12 cellular contexts compared by ENCODE assay signal in the genomic region with DNA sequence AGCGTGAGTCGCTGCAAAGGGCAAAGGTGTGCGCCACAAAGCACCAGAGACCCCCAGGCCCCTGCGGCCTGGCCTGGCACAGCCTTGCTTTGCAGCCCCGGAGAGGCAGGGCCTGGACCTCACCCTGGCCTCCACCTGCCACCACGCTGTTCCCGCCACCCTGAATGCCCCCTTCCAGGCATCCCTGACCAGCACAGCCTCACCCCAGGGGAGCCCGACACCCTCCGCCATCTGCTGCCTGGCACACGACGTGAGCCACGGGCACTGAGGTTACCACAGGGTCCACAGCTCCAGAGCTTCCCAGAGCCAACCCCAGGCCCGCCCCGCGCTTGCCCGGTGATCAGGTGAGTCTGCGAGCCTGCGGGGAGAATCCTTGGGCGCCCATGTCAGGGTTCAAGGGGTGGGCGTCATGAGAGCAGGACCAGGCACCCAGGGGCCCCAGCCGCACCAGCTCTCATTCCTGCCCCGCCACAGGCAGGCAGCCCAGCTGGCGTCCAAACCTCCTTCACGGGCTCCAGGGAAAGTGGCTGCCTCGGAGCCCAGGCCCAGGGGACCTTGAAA.
DNase-seq lines count a peak whose midpoint lies in the region; ATAC-seq and TF ChIP-seq lines count a peak whose summit lies in the region.
"Had no signal": no experiment of that assay in that cellular context is flagged by ENCODE, and none has a peak within 500 bp of the region (broad histone marks: within the 10 kb centered on the region; RNA-seq: fewer than 3 reads in every experiment).

No MANE protein-coding gene starts in this region.

- peaks cover 53% of the 10 kb centered on the region for H3K79me2 ChIP-seq in OCI-LY7 (ENCODE audit: insufficient read depth, low read depth, low read length)
- H3K79me2 ChIP-seq: hepatocyte had no signal

- POLR2A ChIA-PET in OCI-LY7 (lab: Charles Lee): interaction anchor here (0.7 to 1.2 kb wide), 2 partner anchors 12 to 598 kb away, joined by 3 to 6 read pairs; no protein-coding TSS in a partner anchor

- H3K36me3 ChIP-seq in OCI-LY7 (ENCODE audit: insufficient read depth, low read length): peaks cover 48% of the 10 kb centered on the region

- BruUV-seq in OCI-LY7 (replicated peaks; lab: Mats Ljungman, UMichigan): no TSS peak

- DNase-seq in T-helper 1 cell (no peak), OCI-LY7 (ENCODE audit: low spot score) (no peak), left ventricle myocardium superior (peak; percentile 25), NCI-H2081 treated with DMSO at 0.1 percent for 48 hours (lab: John Stamatoyannopoulos, UW) (no peak), endothelial cell (ENCODE audit: low spot score) (no peak)
- no peak for DNase-seq in stimulated activated naive CD8-positive, alpha-beta T cell treated with anti-CD3 and anti-CD28 coated beads, Interleukin-15, amount 100 ng/mL, for 72 hours
- DNase-seq: 8988T, cortex of kidney, SHP77 treated with DMSO at 0.1 percent for 48 hours had no signal

- CTCF ChIA-PET in OCI-LY7 (lab: Charles Lee; ENCODE audit: unreplicated experiment): no interaction called here

- H3K27me3 Mint-ChIP-seq in T-helper 1 cell treated with Interleukin-12 subunit alpha and Interleukin-12 subunit beta and Interleukin-4 antibody, amounts not matched to agents 30 μg/mL and 1 μg/mL, for 36 hours (ENCODE audit: low read depth): no peaks in the 10 kb centered on the region
- H3K27me3 Mint-ChIP-seq in stimulated activated naive CD8-positive, alpha-beta T cell treated with anti-CD3 and anti-CD28 coated beads, Interleukin-15, amount 100 ng/mL, for 72 hours: no peaks in the 10 kb centered on the region
- H3K27me3 Mint-ChIP-seq in endothelial cell (ENCODE audit: unreplicated experiment): peaks cover 3% of the 10 kb centered on the region

- peaks cover 20% of the 10 kb centered on the region for H3K4me1 ChIP-seq in OCI-LY7 (ENCODE audit: insufficient read depth, low read length, poor library complexity, severe bottlenecking)

- ATAC-seq in left ventricle myocardium superior: no peak
- ATAC-seq in stimulated activated naive CD8-positive, alpha-beta T cell treated with anti-CD3 and anti-CD28 coated beads, Interleukin-15, amount 100 ng/mL, for 72 hours: no peak
- ATAC-seq in HG03457 (IDR thresholded peaks at IDR 0.05; ENCODE audit: unreplicated experiment): no peak

- no peaks in the 10 kb centered on the region for H3K9me2 ChIP-seq in OCI-LY7 (ENCODE audit: insufficient read depth, low read length)

- TF ChIP-seq CTCF in OCI-LY7 (conservative IDR thresholded peaks at IDR 0.05; ENCODE audit: low read length): no peak
- no peak for TF ChIP-seq CTCF in endothelial cell (IDR thresholded peaks at IDR 0.05; ENCODE audit: unreplicated experiment)

- H3K9me3 ChIP-seq in OCI-LY7 (ENCODE audit: low read length): no peaks in the 10 kb centered on the region

- H3K4me1 Mint-ChIP-seq in T-helper 1 cell treated with Interleukin-12 subunit alpha and Interleukin-12 subunit beta and Interleukin-4 antibody, amounts not matched to agents 30 μg/mL and 1 μg/mL, for 36 hours (ENCODE audit: low read depth): peaks cover 17% of the 10 kb centered on the region
- H3K4me1 Mint-ChIP-seq in stimulated activated naive CD8-positive, alpha-beta T cell treated with anti-CD3 and anti-CD28 coated beads, Interleukin-15, amount 100 ng/mL, for 72 hours: peaks cover 64% of the 10 kb centered on the region
- peaks cover 22% of the 10 kb centered on the region for H3K4me1 Mint-ChIP-seq in endothelial cell (ENCODE audit: unreplicated experiment)

- H3K9me3 Mint-ChIP-seq in T-helper 1 cell treated with Interleukin-12 subunit alpha and Interleukin-12 subunit beta and Interleukin-4 antibody, amounts not matched to agents 30 μg/mL and 1 μg/mL, for 36 hours: no peaks in the 10 kb centered on the region
- no peaks in the 10 kb centered on the region for H3K9me3 Mint-ChIP-seq in stimulated activated naive CD8-positive, alpha-beta T cell treated with anti-CD3 and anti-CD28 coated beads, Interleukin-15, amount 100 ng/mL, for 72 hours
- no peaks in the 10 kb centered on the region for H3K9me3 Mint-ChIP-seq in endothelial cell (ENCODE audit: unreplicated experiment)

- no peak overlapping the region for H3K27ac Mint-ChIP-seq in T-helper 1 cell treated with Interleukin-12 subunit alpha and Interleukin-12 subunit beta and Interleukin-4 antibody, amounts not matched to agents 30 μg/mL and 1 μg/mL, for 36 hours
- peak overlapping the region in 1 of 2 donors; percentile 67 for H3K27ac Mint-ChIP-seq in stimulated activated naive CD8-positive, alpha-beta T cell treated with anti-CD3 and anti-CD28 coated beads, Interleukin-15, amount 100 ng/mL, for 72 hours
- H3K27ac Mint-ChIP-seq in endothelial cell (ENCODE audit: unreplicated experiment): no peak overlapping the region

- H3K36me3 Mint-ChIP-seq in T-helper 1 cell treated with Interleukin-12 subunit alpha and Interleukin-12 subunit beta and Interleukin-4 antibody, amounts not matched to agents 30 μg/mL and 1 μg/mL, for 36 hours (ENCODE audit: low read depth): peaks cover 14% of the 10 kb centered on the region
- peaks cover 4% of the 10 kb centered on the region for H3K36me3 Mint-ChIP-seq in endothelial cell (ENCODE audit: low read depth, unreplicated experiment)

- peak overlapping the region; percentile 94 for H3K4me3 ChIP-seq in OCI-LY7 (ENCODE audit: low read depth, low read length, poor library complexity, severe bottlenecking)
- H3K4me3 ChIP-seq: hepatocyte had no signal

- no peaks in the 10 kb centered on the region for H4K20me1 ChIP-seq in OCI-LY7 (ENCODE audit: insufficient read depth, low read length)

- H3K27ac ChIP-seq in OCI-LY7 (ENCODE audit: low read depth, low read length, poor library complexity, severe bottlenecking): no peak overlapping the region
- H3K27ac ChIP-seq: hepatocyte had no signal

- intact Hi-C loops in OCI-LY7 (cut with micrococcal nuclease; ENCODE audit: unreplicated experiment): no loop called here
- intact Hi-C loops in left ventricle myocardium superior (cut with micrococcal nuclease): no loop called here

- H2AFZ ChIP-seq in OCI-LY7 (ENCODE audit: low read length): peak overlapping the region; percentile 94; the same call in 1 of the 2 replicates
- H2AFZ ChIP-seq: hepatocyte had no signal

- peak overlapping the region; percentile 76 for H3K4me2 ChIP-seq in OCI-LY7 (ENCODE audit: low read length)
- H3K4me2 ChIP-seq: hepatocyte had no signal

- peak overlapping the region; percentile 95 for H3K4me3 Mint-ChIP-seq in T-helper 1 cell treated with Interleukin-12 subunit alpha and Interleukin-12 subunit beta and Interleukin-4 antibody, amounts not matched to agents 30 μg/mL and 1 μg/mL, for 36 hours
- H3K4me3 Mint-ChIP-seq in stimulated activated naive CD8-positive, alpha-beta T cell treated with anti-CD3 and anti-CD28 coated beads, Interleukin-15, amount 100 ng/mL, for 72 hours: peak overlapping the region; percentile 94 to 96
- no peak overlapping the region for H3K4me3 Mint-ChIP-seq in endothelial cell (ENCODE audit: unreplicated experiment)
